8 cellular contexts compared by ENCODE assay signal in the genomic region with DNA sequence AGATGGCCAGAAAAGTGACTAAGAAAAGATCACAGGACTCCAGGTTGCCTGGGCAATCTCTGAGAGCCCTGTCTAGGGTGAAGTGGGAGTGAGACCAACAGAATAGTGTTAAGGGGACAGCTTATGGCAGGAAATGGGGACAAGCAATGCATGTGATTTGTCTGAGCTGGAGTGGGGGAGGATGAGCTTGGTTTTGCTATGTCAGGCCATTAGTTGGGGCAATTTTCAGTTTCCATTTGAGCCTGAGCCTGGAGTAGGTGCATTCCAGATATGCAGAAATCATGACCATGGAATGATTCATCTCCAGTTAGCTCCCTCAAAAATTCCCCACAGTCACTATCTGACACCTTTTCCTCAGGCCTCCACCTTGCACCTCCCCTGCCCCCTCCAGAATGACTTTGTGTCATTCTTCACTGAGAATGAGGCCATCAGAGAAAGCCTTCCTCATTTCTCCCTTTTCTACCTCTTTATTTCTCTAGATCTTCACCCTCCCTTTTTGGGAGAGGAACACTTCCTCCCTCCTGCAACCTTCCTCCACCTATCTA.
A peak's percentile ranks its signal among the peaks of the same experiment; 100 is the strongest.
DNase-seq lines count a peak whose midpoint lies in the region; ATAC-seq and TF ChIP-seq lines count a peak whose summit lies in the region.

No MANE protein-coding gene starts in this region.

- no peaks in the 10 kb centered on the region for H3F3A ChIP-seq in SK-N-SH (replicated peaks; ENCODE audit: insufficient read depth)

- H4K20me1 ChIP-seq in SK-N-SH (ENCODE audit: insufficient read depth) = no peaks in the 10 kb centered on the region

- no peak for TF ChIP-seq CTCF in SK-N-SH (IDR thresholded peaks at IDR 0.05)

- no peak overlapping the region for H3K4me3 ChIP-seq in SK-N-SH (ENCODE audit: low read depth in 2 of 2, low read length in 1 of 2)

- TF ChIP-seq RAD21 in SK-N-SH (IDR thresholded peaks at IDR 0.05; ENCODE audit: low read length) = no peak

- H3K9me3 ChIP-seq in SK-N-SH = no peaks in the 10 kb centered on the region

- CTCF ChIA-PET in SK-N-SH (lab: Yijun Ruan, JAX) = no interaction called here

- POLR2A ChIA-PET in SK-N-SH (lab: Yijun Ruan, JAX) = no interaction called here

- H3K79me2 ChIP-seq in SK-N-SH (ENCODE audit: insufficient read depth) = no peaks in the 10 kb centered on the region

- no peaks in the 10 kb centered on the region for H3K9me2 ChIP-seq in SK-N-SH

- H3K9ac ChIP-seq in SK-N-SH = no peak overlapping the region

- no peak overlapping the region for H2AFZ ChIP-seq in SK-N-SH (ENCODE audit: low read depth)

- H3K27me3 ChIP-seq in SK-N-SH (ENCODE audit: insufficient read depth) = no peaks in the 10 kb centered on the region

- no peaks in the 10 kb centered on the region for H3K36me3 ChIP-seq in SK-N-SH (replicated peaks in 1 of 2; ENCODE audit: control insufficient read depth in 1 of 2, insufficient read depth in 2 of 2, low read length in 1 of 2)

- H3K4me1 ChIP-seq in SK-N-SH (ENCODE audit: control insufficient read depth in 1 of 2, insufficient read depth in 2 of 2, low read depth in 1 of 2, low read length in 1 of 2) = peaks cover 0 to 12% of the 10 kb centered on the region in 2 experiments; a peak in 1 of 4 replicates

- DNase-seq in Daoy (ENCODE audit: low read depth) = peak; percentile 80
- DNase-seq in astrocyte of the hippocampus (ENCODE audit: low read depth, low spot score) = peak; percentile 59
- DNase-seq in stimulated activated CD4-positive, alpha-beta T cell treated with anti-CD3 and anti-CD28 coated beads, Interleukin-4, amount 100 ng/mL, for 1 hour = peak; percentile 53
- no peak for DNase-seq in SK-N-SH
- DNase-seq in AML-193 (lab: John Stamatoyannopoulos, UW) = no peak
- no peak for DNase-seq in putamen (ENCODE audit: low spot score)

- no peak overlapping the region for H3K4me2 ChIP-seq in SK-N-SH

- peak; percentile 69 for ATAC-seq in GM19395 (IDR thresholded peaks at IDR 0.05; ENCODE audit: unreplicated experiment)
- ATAC-seq in HG03354 (IDR thresholded peaks at IDR 0.05; ENCODE audit: poor library complexity, severe bottlenecking, unreplicated experiment) = peak; percentile 60

- H3K27ac ChIP-seq in SK-N-SH (ENCODE audit: low read depth in 2 of 2, low read length in 1 of 2) = no peak overlapping the region

- no peak for TF ChIP-seq EP300 in SK-N-SH (IDR thresholded peaks at IDR 0.05; ENCODE audit: borderline replicate concordance in 1 of 2, low read depth in 1 of 2, low read length in 1 of 2)

TF ChIP-seq in SK-N-SH, 30 proteins besides CTCF, POLR2A, EP300 and RAD21:
- TF ChIP-seq PBX3 (IDR thresholded peaks at IDR 0.05) (no peak), USF2 (IDR thresholded peaks at IDR 0.05; ENCODE audit: borderline replicate concordance, low read depth, low read length) (no peak), TAF1 (IDR thresholded peaks at IDR 0.05; ENCODE audit: borderline replicate concordance, low read depth, low read length) (no peak), EZH2phosphoT487 (IDR thresholded peaks at IDR 0.05; ENCODE audit: borderline replicate concordance, low read depth) (no peak), TEAD4 (IDR thresholded peaks at IDR 0.05; ENCODE audit: borderline replicate concordance, insufficient read depth) (no peak), TCF12 (IDR thresholded peaks at IDR 0.05) (no peak), GATA2 (CRISPR knock-in tag; IDR thresholded peaks at IDR 0.05) (no peak), SMC3 (IDR thresholded peaks at IDR 0.05; ENCODE audit: low read depth, low read length) (no peak), RXRA (IDR thresholded peaks at IDR 0.05; ENCODE audit: borderline replicate concordance, low read depth) (no peak), YY1 (IDR thresholded peaks at IDR 0.05; ENCODE audit: low read depth) (no peak), CHD2 (IDR thresholded peaks at IDR 0.05; ENCODE audit: low read length, partially characterized antibody) (no peak)
- TF ChIP-seq, protein P1, sequence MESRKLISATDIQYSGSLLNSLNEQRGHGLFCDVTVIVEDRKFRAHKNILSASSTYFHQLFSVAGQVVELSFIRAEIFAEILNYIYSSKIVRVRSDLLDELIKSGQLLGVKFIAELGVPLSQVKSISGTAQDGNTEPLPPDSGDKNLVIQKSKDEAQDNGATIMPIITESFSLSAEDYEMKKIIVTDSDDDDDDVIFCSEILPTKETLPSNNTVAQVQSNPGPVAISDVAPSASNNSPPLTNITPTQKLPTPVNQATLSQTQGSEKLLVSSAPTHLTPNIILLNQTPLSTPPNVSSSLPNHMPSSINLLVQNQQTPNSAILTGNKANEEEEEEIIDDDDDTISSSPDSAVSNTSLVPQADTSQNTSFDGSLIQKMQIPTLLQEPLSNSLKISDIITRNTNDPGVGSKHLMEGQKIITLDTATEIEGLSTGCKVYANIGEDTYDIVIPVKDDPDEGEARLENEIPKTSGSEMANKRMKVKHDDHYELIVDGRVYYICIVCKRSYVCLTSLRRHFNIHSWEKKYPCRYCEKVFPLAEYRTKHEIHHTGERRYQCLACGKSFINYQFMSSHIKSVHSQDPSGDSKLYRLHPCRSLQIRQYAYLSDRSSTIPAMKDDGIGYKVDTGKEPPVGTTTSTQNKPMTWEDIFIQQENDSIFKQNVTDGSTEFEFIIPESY (IDR thresholded peaks at IDR 0.05; ENCODE audit: borderline replicate concordance, low read depth) = no peak

Comparison
In these comparisons a context has a peak if more than half of its experiments do, and no peak if none do; other contexts are left out.
1. DNase-seq: peak in Daoy (single experiment), astrocyte of the hippocampus (single experiment) and stimulated activated CD4-positive, alpha-beta T cell treated with anti-CD3 and anti-CD28 coated beads, Interleukin-4, amount 100 ng/mL, for 1 hour (single experiment); none in SK-N-SH (single experiment), AML-193 (0 of 2) and putamen (single experiment).